ENCODE assay signal across 1 cellular context in genomic region chr3:49939858-49940666, GRCh38.
TF ChIP-seq lines count a peak whose summit lies in the region.

TSS of gene RBM6 (plus strand) at chr3:49940150. CDS start at chr3:49962642, 22,492 bp downstream.

TF ChIP-seq in K562, 482 proteins besides CTCF, POLR2A, EP300 and RAD21 (continued from another document and continues in another):
- TF ChIP-seq CREB5 (CRISPR knock-in tag; IDR thresholded peaks at IDR 0.05), result no peak
- TF ChIP-seq PCBP2 (IDR thresholded peaks at IDR 0.05; ENCODE audit: low read depth, low read length, poor library complexity, severe bottlenecking), result no peak
- peak; percentile 80 to 84 for TF ChIP-seq E2F6 (IDR thresholded peaks at IDR 0.05; ENCODE audit: borderline replicate concordance in 1 of 2, extremely low read depth in 1 of 2, insufficient read depth in 1 of 2, insufficient read length in 1 of 2, low read depth in 1 of 2, low read length in 1 of 2, poor library complexity in 1 of 2, severe bottlenecking in 1 of 2)
- TF ChIP-seq ZNF274 (IDR thresholded peaks at IDR 0.05; ENCODE audit: borderline replicate concordance, low read depth, low read length), result no peak
- no peak for TF ChIP-seq E4F1 (CRISPR knock-in tag; IDR thresholded peaks at IDR 0.05; ENCODE audit: borderline replicate concordance)
- no peak for TF ChIP-seq FOXK1 (CRISPR knock-in tag; IDR thresholded peaks at IDR 0.05; ENCODE audit: borderline replicate concordance)
- TF ChIP-seq CSDE1 (IDR thresholded peaks at IDR 0.05), result no peak
- TF ChIP-seq MEIS2 (IDR thresholded peaks at IDR 0.05; ENCODE audit: partially characterized antibody), result peak; percentile 5
- TF ChIP-seq ZNF583 (CRISPR knock-in tag; IDR thresholded peaks at IDR 0.05), result no peak
- TF ChIP-seq PHF8 (IDR thresholded peaks at IDR 0.05; ENCODE audit: borderline replicate concordance, low read length), result peak; percentile 99; the same call in 1 of the 2 replicates
- TF ChIP-seq MED1 (CRISPR knock-in tag; IDR thresholded peaks at IDR 0.05; ENCODE audit: borderline replicate concordance), result no peak
- TF ChIP-seq ZNF384 (IDR thresholded peaks at IDR 0.05; ENCODE audit: low read depth, low read length), result no peak
- TF ChIP-seq RUNX1 (IDR thresholded peaks at IDR 0.05; ENCODE audit: low read depth), result no peak
- TF ChIP-seq RBM34 (IDR thresholded peaks at IDR 0.05; ENCODE audit: borderline replicate concordance, insufficient read depth, low read length), result no peak
- TF ChIP-seq ELF1 (tag; IDR thresholded peaks at IDR 0.05), result peak; percentile 74
- no peak for TF ChIP-seq PHB (CRISPR knock-in tag; IDR thresholded peaks at IDR 0.05)
- no peak for TF ChIP-seq THRAP3 (IDR thresholded peaks at IDR 0.05; ENCODE audit: borderline replicate concordance)
- TF ChIP-seq C11orf30 (IDR thresholded peaks at IDR 0.05; ENCODE audit: low read depth), result peak; percentile 73
- TF ChIP-seq XRCC3 (IDR thresholded peaks at IDR 0.05), result no peak
- no peak for TF ChIP-seq SREBF2 (CRISPR knock-in tag; IDR thresholded peaks at IDR 0.05)
- TF ChIP-seq MAX (CRISPR knock-in tag; IDR thresholded peaks at IDR 0.05), result peak; percentile 87
- TF ChIP-seq U2AF2 (optimal IDR thresholded peaks at IDR 0.05; ENCODE audit: low read depth, low read length), result no peak
- no peak for TF ChIP-seq PHTF2 (CRISPR knock-in tag; IDR thresholded peaks at IDR 0.05)
- no peak for TF ChIP-seq CEBPB (tag; IDR thresholded peaks at IDR 0.05)
- TF ChIP-seq POLR2AphosphoS5 (IDR thresholded peaks at IDR 0.05; ENCODE audit: control insufficient read depth, insufficient read depth, low read depth, low read length), result peak; percentile 74; the same call in 1 of the 2 replicates
- TF ChIP-seq ZBTB7A (IDR thresholded peaks at IDR 0.05; ENCODE audit: borderline replicate concordance, control insufficient read depth, low read depth, low read length), result no peak
- TF ChIP-seq ELK3 (CRISPR knock-in tag; IDR thresholded peaks at IDR 0.05), result no peak
- no peak for TF ChIP-seq RFX5 (IDR thresholded peaks at IDR 0.05; ENCODE audit: low read depth, low read length)
- peak; percentile 89 for TF ChIP-seq GABPB1 (CRISPR knock-in tag; IDR thresholded peaks at IDR 0.05)
- TF ChIP-seq ZBTB2 (IDR thresholded peaks at IDR 0.05), result peak; percentile 45; the same call in 1 of the 2 replicates
- TF ChIP-seq RFX7 (CRISPR knock-in tag; IDR thresholded peaks at IDR 0.05), result no peak
- no peak for TF ChIP-seq TFAM (CRISPR knock-in tag; conservative IDR thresholded peaks at IDR 0.05)
- TF ChIP-seq IRF1 (CRISPR knock-in tag; IDR thresholded peaks at IDR 0.05; ENCODE audit: borderline replicate concordance), result no peak
- 0 out of 2 replicates have a peak, but pooled peaks have one; percentile 3 for TF ChIP-seq MAFK (IDR thresholded peaks at IDR 0.05; ENCODE audit: low read length)
- no peak for TF ChIP-seq CHD1 (IDR thresholded peaks at IDR 0.05; ENCODE audit: low read length)
- no peak for TF ChIP-seq FOXO4 (CRISPR knock-in tag; IDR thresholded peaks at IDR 0.05)
- TF ChIP-seq CUX1 (CRISPR knock-in tag; IDR thresholded peaks at IDR 0.05), result no peak
- no peak for TF ChIP-seq NFXL1 (CRISPR knock-in tag; IDR thresholded peaks at IDR 0.05)
- peak; percentile 81 for TF ChIP-seq RB1 (IDR thresholded peaks at IDR 0.05; ENCODE audit: low read depth)
- no peak for TF ChIP-seq GTF3C2 (IDR thresholded peaks at IDR 0.05; ENCODE audit: borderline replicate concordance, extremely low read depth, insufficient read length)
- no peak for TF ChIP-seq KDM4B (IDR thresholded peaks at IDR 0.05; ENCODE audit: borderline replicate concordance in 2 of 2, low read depth in 1 of 2)
- TF ChIP-seq MCM2 (IDR thresholded peaks at IDR 0.05; ENCODE audit: low read depth), result no peak
- TF ChIP-seq NCOA1 (IDR thresholded peaks at IDR 0.05; ENCODE audit: low read depth), result peak; percentile 50; the same call in 1 of the 2 replicates
- TF ChIP-seq FOXJ2 (tag; IDR thresholded peaks at IDR 0.05), result no peak
- TF ChIP-seq TEAD4 (IDR thresholded peaks at IDR 0.05; ENCODE audit: low read length), result no peak; the same call in 1 of the 2 replicates
- TF ChIP-seq TEAD4 (CRISPR knock-in tag; IDR thresholded peaks at IDR 0.05; ENCODE audit: borderline replicate concordance), result no peak
- TF ChIP-seq RBM14 (IDR thresholded peaks at IDR 0.05; ENCODE audit: borderline replicate concordance, insufficient read depth, low read depth, low read length), result no peak
- no peak for TF ChIP-seq BRD9 (IDR thresholded peaks at IDR 0.05; ENCODE audit: low read depth, partially characterized antibody)
- no peak for TF ChIP-seq CREBBP (IDR thresholded peaks at IDR 0.05; ENCODE audit: low read depth, low read length)
- no peak for TF ChIP-seq HNRNPH1 (optimal IDR thresholded peaks at IDR 0.05; ENCODE audit: low read depth, low read length)
